Comparison of ENCODE assay signal across 8 cellular contexts in genomic region chr6:118650500-118651281, GRCh38. TPM values are rescaled to one million over a fixed set of nuclear protein-coding genes. Genes with fewer than 3 reads are reported as not detected.
A peak's percentile ranks its signal among the peaks of the same experiment; 100 is the strongest.
DNase-seq lines count a peak whose midpoint lies in the region; ATAC-seq and TF ChIP-seq lines count a peak whose summit lies in the region.

No MANE protein-coding gene starts in this region.

- no peaks in the 10 kb centered on the region for H3K9me3 ChIP-seq in muscle layer of colon (ENCODE audit: low read length)

- H3K27me3 ChIP-seq in muscle layer of colon (ENCODE audit: control insufficient read depth in 1 of 2, insufficient read depth in 2 of 2, low read length in 2 of 2): no peaks in the 10 kb centered on the region

- H3K4me1 ChIP-seq in muscle layer of colon (ENCODE audit: insufficient read depth, low read length): peaks cover 9% of the 10 kb centered on the region

- H3K27ac ChIP-seq in muscle layer of colon (ENCODE audit: low read depth, low read length) (peak overlapping the region; percentile 77), substantia nigra (ENCODE audit: low read depth, low read length, poor library complexity, severe bottlenecking) (peak overlapping the region; percentile 92)

- peak; percentile 21 for DNase-seq in 8988T
- peak; percentile 57 for DNase-seq in GM13977 (ENCODE audit: low spot score)
- peak; percentile 43 for DNase-seq in NCI-H2227 (lab: John Stamatoyannopoulos, UW; ENCODE audit: unreplicated experiment)
- DNase-seq in activated T-cell treated with anti-CD3 and anti-CD28 coated beads for 24 hours (ENCODE audit: low read depth): peak; percentile 26
- no peak for DNase-seq in epithelial cell of proximal tubule (ENCODE audit: low read depth)
- peak in 40 of 49 donors; percentile 11 to 78 (median 54) for DNase-seq in substantia nigra (lab: John Stamatoyannopoulos, UW)

- H3K4me3 ChIP-seq in epithelial cell of proximal tubule (ENCODE audit: low read depth, low read length) (peak overlapping the region; percentile 90), muscle layer of colon (ENCODE audit: low read depth in 1 of 2, low read length in 2 of 2) (peak overlapping the region; percentile 78 to 90)

- H3K9ac ChIP-seq in muscle layer of colon (ENCODE audit: low read length): peak overlapping the region; percentile 38

- ATAC-seq in HG02852 (IDR thresholded peaks at IDR 0.05; ENCODE audit: unreplicated experiment): peak; percentile 44

- no peak for TF ChIP-seq CTCF in GM13977 (IDR thresholded peaks at IDR 0.05; ENCODE audit: extremely low read depth, insufficient read depth, missing control alignments)
- TF ChIP-seq CTCF in epithelial cell of proximal tubule (conservative IDR thresholded peaks at IDR 0.05; ENCODE audit: low read depth, low read length): no peak

- H3K36me3 ChIP-seq in muscle layer of colon (ENCODE audit: insufficient read depth, low read length): no peaks in the 10 kb centered on the region

- in situ Hi-C loops in GM13977 (cut with MboI; ENCODE audit: low pct_unique_long_range_greater_than_20kb, low sequenced_read_pairs, unreplicated experiment): no loop called here

RNA-seq across cellular contexts. Expression of gene CEP85L, which starts 0.7 kb away (rescaled TPM):
- total RNA-seq in epithelial cell of proximal tubule: 2.2 and 3.3 TPM in 2 replicates
